8 cellular contexts compared by ENCODE assay signal in the genomic region with DNA sequence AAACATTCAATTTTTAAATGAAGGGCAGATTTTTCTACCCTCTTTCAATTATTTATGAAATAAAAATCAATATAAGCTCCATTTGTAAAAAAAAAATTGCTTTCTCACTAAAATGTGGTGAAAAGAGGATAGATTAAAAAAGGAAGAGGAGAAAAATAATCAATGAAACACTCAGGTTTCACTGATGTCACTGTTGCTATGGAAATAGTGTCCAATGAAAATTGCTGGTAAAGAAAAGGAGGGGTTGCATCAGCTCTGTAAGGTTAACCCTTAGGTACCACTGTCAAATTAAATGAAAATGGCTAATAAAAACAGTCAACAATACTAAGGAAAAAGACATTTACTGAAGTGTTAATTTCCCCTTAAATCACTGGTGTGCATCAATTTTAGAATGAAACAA.
DNase-seq lines count a peak whose midpoint lies in the region; ATAC-seq and TF ChIP-seq lines count a peak whose summit lies in the region.

No MANE protein-coding gene starts in this region.

- no peak overlapping the region for H2BK15ac ChIP-seq in H9 (ENCODE audit: low read depth, low read length)

- H4K8ac ChIP-seq in H9 (replicated peaks; ENCODE audit: insufficient read length, low read depth, low read length): no peak overlapping the region

- peaks cover 45% of the 10 kb centered on the region for H3K36me3 ChIP-seq in CD4-positive, CD25-positive, alpha-beta regulatory T cell (ENCODE audit: control insufficient read depth, insufficient read depth, low read length)
- H3K36me3 ChIP-seq in left lung: peaks cover 0 to 9% of the 10 kb centered on the region in 2 donors
- H3K36me3 ChIP-seq in MG63: peaks cover 4% of the 10 kb centered on the region

- H3K23ac ChIP-seq in H9 (ENCODE audit: insufficient read length, low read depth, low read length): no peak overlapping the region

- no peak overlapping the region for H2BK20ac ChIP-seq in H9 (ENCODE audit: low read depth, low read length, poor library complexity, severe bottlenecking)

- no peak overlapping the region for H2BK5ac ChIP-seq in H9 (ENCODE audit: insufficient read length, low read length)

- H3K9me3 Mint-ChIP-seq in CD4-positive, CD25-positive, alpha-beta regulatory T cell: peaks cover 0 to 2% (median 0%) of the 10 kb centered on the region in 7 donors
- H3K9me3 Mint-ChIP-seq in H9: no peaks in the 10 kb centered on the region
- no peaks in the 10 kb centered on the region for H3K9me3 Mint-ChIP-seq in chondrocyte (ENCODE audit: low read depth)

- no peak overlapping the region for H2BK120ac ChIP-seq in H9 (ENCODE audit: low read depth, low read length, poor library complexity, severe bottlenecking)

- H3K18ac ChIP-seq in H9 (ENCODE audit: insufficient read length, low read depth, low read length): no peak overlapping the region

- H3K36me3 Mint-ChIP-seq in CD4-positive, CD25-positive, alpha-beta regulatory T cell: peaks cover 67% of the 10 kb centered on the region
- H3K36me3 Mint-ChIP-seq in H9 (ENCODE audit: insufficient read depth in 1 of 3, low read depth in 3 of 3) (peaks cover 0 to 2% (median 0%) of the 10 kb centered on the region in 3 experiments; a peak in 2 of 7 replicates), chondrocyte (ENCODE audit: low read depth) (peaks cover 4% of the 10 kb centered on the region)

- H3K4ac ChIP-seq in H9 (ENCODE audit: low read depth, low read length): no peak overlapping the region

- no peak overlapping the region for H3K56ac ChIP-seq in H9 (ENCODE audit: insufficient read length, low read depth, low read length)

- H3K9me3 ChIP-seq in CD4-positive, CD25-positive, alpha-beta regulatory T cell (ENCODE audit: control insufficient read depth in 2 of 2, low read length in 2 of 2): no peaks in the 10 kb centered on the region
- no peaks in the 10 kb centered on the region for H3K9me3 ChIP-seq in H9 (ENCODE audit: control insufficient read depth, low read depth, low read length)
- no peaks in the 10 kb centered on the region for H3K9me3 ChIP-seq in left lung
- no peaks in the 10 kb centered on the region for H3K9me3 ChIP-seq in MG63

- no peak overlapping the region for H2AFZ ChIP-seq in H9 (ENCODE audit: low read length)

- no peak overlapping the region for H2AK5ac ChIP-seq in H9 (ENCODE audit: insufficient read length, low read length)

- no peaks in the 10 kb centered on the region for H3K27me3 ChIP-seq in CD4-positive, CD25-positive, alpha-beta regulatory T cell (ENCODE audit: control insufficient read depth, insufficient read depth, low read length)
- H3K27me3 ChIP-seq in H9 (ENCODE audit: insufficient read depth, low read length) (no peaks in the 10 kb centered on the region), left lung (no peaks in the 10 kb centered on the region), MG63 (no peaks in the 10 kb centered on the region)

- no peaks in the 10 kb centered on the region for H4K20me1 ChIP-seq in H9 (ENCODE audit: control insufficient read depth, insufficient read depth, insufficient read length)

- TF ChIP-seq CTCF in H9 (conservative IDR thresholded peaks at IDR 0.05): no peak
- TF ChIP-seq CTCF in chondrocyte (IDR thresholded peaks at IDR 0.05): no peak
- TF ChIP-seq CTCF in left lung (IDR thresholded peaks at IDR 0.05): no peak

- no peaks in the 10 kb centered on the region for H3K79me2 ChIP-seq in H9 (ENCODE audit: insufficient read depth, low read length)

- H3K4me1 Mint-ChIP-seq in CD4-positive, CD25-positive, alpha-beta regulatory T cell: peaks cover 15 to 43% (median 30%) of the 10 kb centered on the region in 4 donors
- H3K4me1 Mint-ChIP-seq in H9: peaks cover 27 to 35% of the 10 kb centered on the region in 2 experiments
- peaks cover 65% of the 10 kb centered on the region for H3K4me1 Mint-ChIP-seq in chondrocyte (ENCODE audit: low read depth)

- H3K4me2 ChIP-seq in H9 (ENCODE audit: insufficient read depth, insufficient read length, low read length): no peak overlapping the region

- no peaks in the 10 kb centered on the region for H3K27me3 Mint-ChIP-seq in CD4-positive, CD25-positive, alpha-beta regulatory T cell
- H3K27me3 Mint-ChIP-seq in H9 (ENCODE audit: low read depth) (no peaks in the 10 kb centered on the region), chondrocyte (ENCODE audit: low read depth) (no peaks in the 10 kb centered on the region)

- no peaks in the 10 kb centered on the region for H3K23me2 ChIP-seq in H9 (ENCODE audit: insufficient read length, low read depth, low read length, poor library complexity, severe bottlenecking)

- H3T11ph ChIP-seq in H9 (ENCODE audit: low read length): no peak overlapping the region

- no peaks in the 10 kb centered on the region for H3K4me1 ChIP-seq in CD4-positive, CD25-positive, alpha-beta regulatory T cell (ENCODE audit: control insufficient read depth, insufficient read depth, low read length, poor library complexity, severe bottlenecking)
- H3K4me1 ChIP-seq in H9 (ENCODE audit: insufficient read depth, low read length) (peaks cover 2% of the 10 kb centered on the region; the same call in 1 of the 2 replicates), left lung (peaks cover 0 to 3% of the 10 kb centered on the region in 2 donors)

- no peak overlapping the region for H2BK12ac ChIP-seq in H9 (ENCODE audit: insufficient read length, low read depth, low read length)

- H3K14ac ChIP-seq in H9 (ENCODE audit: insufficient read depth, low read length): no peak overlapping the region

- no peak overlapping the region for H3K27ac Mint-ChIP-seq in CD4-positive, CD25-positive, alpha-beta regulatory T cell
- H3K27ac Mint-ChIP-seq in H9: peak overlapping the region in 2 of 3 experiments; percentile 86 to 96; a peak in 5 of 7 replicates
- H3K27ac Mint-ChIP-seq in chondrocyte (ENCODE audit: unreplicated experiment): peak overlapping the region; percentile 57

- H4K91ac ChIP-seq in H9 (ENCODE audit: insufficient read length, low read depth, low read length): no peak overlapping the region

- no peak overlapping the region for H3K4me3 ChIP-seq in CD4-positive, CD25-positive, alpha-beta regulatory T cell (ENCODE audit: low read depth, low read length)
- H3K4me3 ChIP-seq in left lung (no peak overlapping the region), MG63 (no peak overlapping the region)

- H3K79me1 ChIP-seq in H9 (ENCODE audit: insufficient read depth, low read depth, low read length, poor library complexity, severe bottlenecking): no peaks in the 10 kb centered on the region

- H3K4me3 Mint-ChIP-seq in CD4-positive, CD25-positive, alpha-beta regulatory T cell: no peak overlapping the region
- H3K4me3 Mint-ChIP-seq in H9 (peak overlapping the region; percentile 50 to 88), chondrocyte (ENCODE audit: unreplicated experiment) (peak overlapping the region; percentile 59)

- no peak overlapping the region for H3K9ac ChIP-seq in H9 (ENCODE audit: extremely low read depth, insufficient read length, low read length)

- ATAC-seq in CD4-positive, CD25-positive, alpha-beta regulatory T cell (ENCODE audit: low read depth in 2 of 2): no peak
- ATAC-seq in left lung (peak; percentile 65), HG03565 (IDR thresholded peaks at IDR 0.05; ENCODE audit: unreplicated experiment) (no peak), HG02763 (IDR thresholded peaks at IDR 0.05; ENCODE audit: unreplicated experiment) (no peak)

- H3K27ac ChIP-seq in CD4-positive, CD25-positive, alpha-beta regulatory T cell (ENCODE audit: insufficient read depth, low read length, poor library complexity, severe bottlenecking): no peak overlapping the region
- H3K27ac ChIP-seq in H9 (ENCODE audit: insufficient read length, low read depth, low read length): no peak overlapping the region
- H3K27ac ChIP-seq in left lung: peak overlapping the region in 1 of 2 donors; percentile 6

- DNase-seq in CD4-positive, CD25-positive, alpha-beta regulatory T cell: peak in 2 of 3 donors; percentile 20 to 43
- DNase-seq in H9: no peak
- DNase-seq in NCI-H748 treated with DMSO at 0.1 percent for 48 hours (lab: John Stamatoyannopoulos, UW): peak; percentile 39
- no peak for DNase-seq in chondrocyte (ENCODE audit: low spot score)
- DNase-seq in left lung: no peak
- no peak for DNase-seq in MG63

- intact Hi-C loops in left lung (cut with DNase I): no loop called here

- no peak overlapping the region for H4K5ac ChIP-seq in H9 (ENCODE audit: insufficient read length, low read depth, low read length)

Comparison
In these comparisons a context has a peak if more than half of its experiments do, and no peak if none do; other contexts are left out.
1. DNase-seq: peak in CD4-positive, CD25-positive, alpha-beta regulatory T cell (2 of 3) and NCI-H748 treated with DMSO at 0.1 percent for 48 hours (single experiment); none in H9 (single experiment), chondrocyte (single experiment), left lung (0 of 2) and MG63 (single experiment).
2. H3K27ac Mint-ChIP-seq: peak in H9 (2 of 3) and chondrocyte (single experiment); none in CD4-positive, CD25-positive, alpha-beta regulatory T cell (0 of 3).
3. H3K4me3 Mint-ChIP-seq: peak in H9 (2 of 2) and chondrocyte (single experiment); none in CD4-positive, CD25-positive, alpha-beta regulatory T cell (0 of 4).